17 cellular contexts compared by ENCODE assay signal in genomic region chr5:174505621-174506020, GRCh38.
A peak's percentile ranks its signal among the peaks of the same experiment; 100 is the strongest.
DNase-seq lines count a peak whose midpoint lies in the region; ATAC-seq, FAIRE-seq and TF ChIP-seq lines count a peak whose summit lies in the region.
"Had no signal": no experiment of that assay in that cellular context is flagged by ENCODE, and none has a peak within 500 bp of the region (broad histone marks: within the 10 kb centered on the region; RNA-seq: fewer than 3 reads in every experiment).

No MANE protein-coding gene starts in this region.

- TF ChIP-seq CTCF in HFF-Myc (IDR thresholded peaks at IDR 0.05; ENCODE audit: low read depth, low read length, missing control alignments) = no peak
- TF ChIP-seq CTCF in fibroblast of the aortic adventitia (IDR thresholded peaks at IDR 0.05; ENCODE audit: insufficient read depth, low read length) = no peak
- no peak for TF ChIP-seq CTCF in gastrocnemius medialis (IDR thresholded peaks at IDR 0.05 in 4 of 5, conservative IDR thresholded peaks at IDR 0.05 in 1 of 5)

- H3K36me3 ChIP-seq in SK-N-MC (ENCODE audit: insufficient read depth, low read length) = no peaks in the 10 kb centered on the region
- H3K36me3 ChIP-seq in gastrocnemius medialis = no peaks in the 10 kb centered on the region
- H3K36me3 ChIP-seq: left ventricle myocardium inferior, prostate gland, thoracic aorta had no signal

- DNase-seq in HFF-Myc (ENCODE audit: extremely low read depth, low read depth) = peak; percentile 56
- peak; percentile 47 for DNase-seq in SK-N-MC (ENCODE audit: low read depth, low spot score)
- DNase-seq in fibroblast of the aortic adventitia (ENCODE audit: low read depth) = peak; percentile 4
- DNase-seq in urothelium cell line (ENCODE audit: low spot score) = peak; percentile 74
- no peak for DNase-seq in gastrocnemius medialis
- DNase-seq: activated CD8-positive, alpha-beta memory T cell treated with anti-CD3 and anti-CD28 coated beads, Interleukin-2, amount 50 U/mL, for 48 hours; activated naive CD4-positive, alpha-beta T cell treated with anti-CD3 and anti-CD28 coated beads, Interleukin-2, amount 10 ng/mL, durations not matched to agents 7 days and 5 days; hypothalamus; left ventricle myocardium inferior; naive thymus-derived CD8-positive, alpha-beta T cell had no signal

- no peak for ATAC-seq in gastrocnemius medialis
- no peak for ATAC-seq in GM18907 (IDR thresholded peaks at IDR 0.05; ENCODE audit: unreplicated experiment)
- ATAC-seq in HG02610 (IDR thresholded peaks at IDR 0.05; ENCODE audit: unreplicated experiment) = no peak
- ATAC-seq: activated CD4-positive, CD25-positive, alpha-beta regulatory T cell treated with anti-CD3 and anti-CD28 coated beads, Interleukin-2, amount 50 U/mL, for 24 hours; naive thymus-derived CD8-positive, alpha-beta T cell had no signal

- peaks cover 0 to 2% (median 0%) of the 10 kb centered on the region in 3 donors for H3K27me3 ChIP-seq in gastrocnemius medialis

- no peaks in the 10 kb centered on the region for H3K9me3 ChIP-seq in SK-N-MC (ENCODE audit: low read depth, low read length)
- H3K9me3 ChIP-seq in gastrocnemius medialis = no peaks in the 10 kb centered on the region
- H3K9me3 ChIP-seq: left ventricle myocardium inferior, prostate gland, thoracic aorta had no signal

- no peak overlapping the region for H3K9ac ChIP-seq in SK-N-MC (ENCODE audit: insufficient read length)

- intact Hi-C loops in gastrocnemius medialis (cut with DNase I; ENCODE audit: low total_unique reads) = no loop called here

- no peak for FAIRE-seq in urothelium cell line (lab: Jason Lieb, UNC)
- FAIRE-seq: endometrium, GM12892 had no signal

- in situ Hi-C loops in gastrocnemius medialis (cut with MboI; ENCODE audit: low sequenced_read_pairs in 4 of 4) = no loop called here

- no peaks in the 10 kb centered on the region for H3K4me1 ChIP-seq in gastrocnemius medialis
- H3K4me1 ChIP-seq: left ventricle myocardium inferior, prostate gland had no signal

- TF ChIP-seq POLR2A in gastrocnemius medialis (IDR thresholded peaks at IDR 0.05) = no peak

- H3K27ac ChIP-seq in SK-N-MC (peak overlapping the region; percentile 97), gastrocnemius medialis (no peak overlapping the region)
- H3K27ac ChIP-seq: left ventricle myocardium inferior, prostate gland, thoracic aorta had no signal

- H3K4me3 ChIP-seq in HFF-Myc (replicated peaks; ENCODE audit: low read depth, low read length) (no peak overlapping the region), SK-N-MC (no peak overlapping the region), fibroblast of the aortic adventitia (ENCODE audit: low read depth, low read length) (no peak overlapping the region), gastrocnemius medialis (no peak overlapping the region)
- H3K4me3 ChIP-seq: left ventricle myocardium inferior, prostate gland, thoracic aorta had no signal

Comparison
In these comparisons a context has a peak if more than half of its experiments do, and no peak if none do; other contexts are left out.
1. DNase-seq: peak in HFF-Myc (single experiment), SK-N-MC (single experiment), fibroblast of the aortic adventitia (single experiment) and urothelium cell line (single experiment); none in gastrocnemius medialis (0 of 2).